ENCODE assay signal across 16 cellular contexts in genomic region chr3:193947636-193948035, GRCh38.
A peak's percentile ranks its signal among the peaks of the same experiment; 100 is the strongest.
DNase-seq lines count a peak whose midpoint lies in the region; ATAC-seq and TF ChIP-seq lines count a peak whose summit lies in the region.
"Had no signal": no experiment of that assay in that cellular context is flagged by ENCODE, and none has a peak within 500 bp of the region (broad histone marks: within the 10 kb centered on the region; RNA-seq: fewer than 3 reads in every experiment).

No MANE protein-coding gene starts in this region.

- H3K4me3 Mint-ChIP-seq in activated CD4-positive, alpha-beta T cell treated with anti-CD3 and anti-CD28 coated beads, Interleukin-2, amount 10 ng/mL, durations not matched to agents 24 days and 14 days, result no peak overlapping the region
- H3K4me3 Mint-ChIP-seq: B cell; CD4-positive, alpha-beta T cell; HFFc6 had no signal

- intact Hi-C loops in left lung (cut with DNase I), result no loop called here
- intact Hi-C loops in activated CD4-positive, alpha-beta T cell treated with anti-CD3 and anti-CD28 coated beads, Interleukin-2, amount 10 ng/mL, durations not matched to agents 24 days and 14 days (cut with micrococcal nuclease), result no loop called here

- no peak overlapping the region for H3K27ac Mint-ChIP-seq in activated CD4-positive, alpha-beta T cell treated with anti-CD3 and anti-CD28 coated beads, Interleukin-2, amount 10 ng/mL, durations not matched to agents 24 days and 14 days
- H3K27ac Mint-ChIP-seq: B cell; CD4-positive, alpha-beta T cell; HFFc6 had no signal

- peaks cover 0 to 6% of the 10 kb centered on the region in 2 donors for H3K27me3 ChIP-seq in left lung

- no peak overlapping the region for H3K4me3 ChIP-seq in left lung
- H3K4me3 ChIP-seq: HAP-1 had no signal

- H3K9me3 Mint-ChIP-seq in activated CD4-positive, alpha-beta T cell treated with anti-CD3 and anti-CD28 coated beads, Interleukin-2, amount 10 ng/mL, durations not matched to agents 24 days and 14 days, result no peaks in the 10 kb centered on the region
- H3K9me3 Mint-ChIP-seq: CD4-positive, alpha-beta T cell; HFFc6 had no signal

- H3K36me3 ChIP-seq in left lung, result no peaks in the 10 kb centered on the region
- H3K36me3 ChIP-seq: HAP-1 had no signal

- peaks cover 38% of the 10 kb centered on the region for H3K27me3 Mint-ChIP-seq in activated CD4-positive, alpha-beta T cell treated with anti-CD3 and anti-CD28 coated beads, Interleukin-2, amount 10 ng/mL, durations not matched to agents 24 days and 14 days

- ATAC-seq in left lung (peak; percentile 33), GM21390 (IDR thresholded peaks at IDR 0.05; ENCODE audit: unreplicated experiment) (no peak)

- no peak overlapping the region for H3K27ac ChIP-seq in left lung

- H3K36me3 Mint-ChIP-seq in activated CD4-positive, alpha-beta T cell treated with anti-CD3 and anti-CD28 coated beads, Interleukin-2, amount 10 ng/mL, durations not matched to agents 24 days and 14 days (ENCODE audit: low read depth), result no peaks in the 10 kb centered on the region

- H3K4me1 ChIP-seq in left lung, result no peaks in the 10 kb centered on the region

- no peaks in the 10 kb centered on the region for H3K9me3 ChIP-seq in left lung
- H3K9me3 ChIP-seq: HAP-1 had no signal

- DNase-seq in NCI-H2196 (lab: John Stamatoyannopoulos, UW; ENCODE audit: unreplicated experiment), result peak; percentile 45
- DNase-seq in NCI-H2196 treated with DMSO at 0.1 percent for 48 hours (lab: John Stamatoyannopoulos, UW; ENCODE audit: unreplicated experiment), result no peak
- peak; percentile 40 for DNase-seq in HT1080 (ENCODE audit: low read depth)
- DNase-seq in amniotic epithelial cell (ENCODE audit: low read depth), result peak; percentile 84
- no peak for DNase-seq in left lung
- no peak for DNase-seq in AML-193 (lab: John Stamatoyannopoulos, UW)
- no peak for DNase-seq in activated CD4-positive, alpha-beta T cell treated with anti-CD3 and anti-CD28 coated beads, Interleukin-2, amount 10 ng/mL, durations not matched to agents 24 days and 14 days
- DNase-seq: 8988T; ACHN; C1 segment of cervical spinal cord; CD4-positive, alpha-beta T cell; GOT3; HFFc6 had no signal

- no peaks in the 10 kb centered on the region for H3K4me1 Mint-ChIP-seq in activated CD4-positive, alpha-beta T cell treated with anti-CD3 and anti-CD28 coated beads, Interleukin-2, amount 10 ng/mL, durations not matched to agents 24 days and 14 days

- no peak for TF ChIP-seq CTCF in left lung (IDR thresholded peaks at IDR 0.05)

Comparison
In these comparisons a context has a peak if more than half of its experiments do, and no peak if none do; other contexts are left out.
1. DNase-seq: peak in NCI-H2196 (single experiment), HT1080 (single experiment) and amniotic epithelial cell (single experiment); none in NCI-H2196 treated with DMSO at 0.1 percent for 48 hours (single experiment), left lung (0 of 2), AML-193 (0 of 2) and activated CD4-positive, alpha-beta T cell treated with anti-CD3 and anti-CD28 coated beads, Interleukin-2, amount 10 ng/mL, durations not matched to agents 24 days and 14 days (single experiment).